8 cellular contexts compared by ENCODE assay signal in the genomic region with DNA sequence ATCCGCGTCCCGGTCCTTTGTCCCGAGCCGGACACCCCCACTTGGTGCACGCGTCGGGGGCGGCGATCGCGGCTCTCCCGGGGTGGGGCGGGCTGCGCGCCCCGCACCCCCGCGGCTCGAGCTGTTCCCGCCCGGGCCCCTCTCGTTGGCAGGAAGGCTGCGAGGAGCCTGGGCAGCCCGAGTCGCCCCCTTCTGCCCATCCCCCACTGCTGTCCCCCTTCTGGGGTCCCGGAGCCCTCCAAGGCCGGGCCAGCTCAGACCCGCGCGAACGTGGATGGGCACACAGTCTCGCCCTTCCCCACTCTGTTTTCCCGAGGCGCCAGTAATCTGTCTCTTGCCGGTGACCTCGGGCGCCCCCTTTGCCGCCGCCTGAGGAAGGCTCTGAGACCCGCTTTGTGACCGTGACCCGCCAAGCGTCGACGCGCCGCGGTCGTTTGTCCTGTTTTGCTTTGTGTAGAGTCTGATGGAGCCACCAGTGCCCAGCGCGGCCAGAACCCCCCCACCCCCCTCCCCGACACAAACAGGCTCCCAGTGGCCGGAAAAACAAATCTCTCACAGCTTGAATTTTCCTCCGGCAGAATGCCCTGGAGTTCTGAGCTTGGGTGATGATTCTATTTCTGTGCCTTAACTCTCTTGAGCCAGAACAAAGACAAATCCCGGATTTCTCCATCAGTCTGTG. TPM values are rescaled to one million over a fixed set of nuclear protein-coding genes. Genes with fewer than 3 reads are reported as not detected.
DNase-seq lines count a peak whose midpoint lies in the region; ATAC-seq and TF ChIP-seq lines count a peak whose summit lies in the region.

No MANE protein-coding gene starts in this region.

- no peak overlapping the region for H3K27ac Mint-ChIP-seq in CD4-positive, alpha-beta memory T cell
- peak overlapping the region; percentile 19 for H3K27ac Mint-ChIP-seq in activated CD8-positive, alpha-beta T cell treated with anti-CD3 and anti-CD28 coated beads for 36 hours
- peak overlapping the region; percentile 30 to 81 (median 78) for H3K27ac Mint-ChIP-seq in nephron

- DNase-seq in CD4-positive, alpha-beta memory T cell, result no peak
- DNase-seq in HT1080 (ENCODE audit: low read depth), result peak; percentile 25
- peak; percentile 29 for DNase-seq in activated CD8-positive, alpha-beta T cell treated with anti-CD3 and anti-CD28 coated beads for 36 hours
- DNase-seq in fibroblast of pulmonary artery (ENCODE audit: low read depth), result peak; percentile 28

- H3K27me3 ChIP-seq in CD4-positive, alpha-beta memory T cell (ENCODE audit: insufficient read depth, low read length), result no peaks in the 10 kb centered on the region

- H3K9me3 ChIP-seq in CD4-positive, alpha-beta memory T cell (ENCODE audit: control insufficient read depth in 1 of 2, low read length in 2 of 2), result no peaks in the 10 kb centered on the region

- H3K36me3 Mint-ChIP-seq in CD4-positive, alpha-beta memory T cell, result peaks cover 0 to 7% of the 10 kb centered on the region in 2 donors
- no peaks in the 10 kb centered on the region for H3K36me3 Mint-ChIP-seq in activated CD8-positive, alpha-beta T cell treated with anti-CD3 and anti-CD28 coated beads for 36 hours (ENCODE audit: low read depth)
- peaks cover 9% of the 10 kb centered on the region for H3K36me3 Mint-ChIP-seq in nephron (ENCODE audit: low read depth)

- peaks cover 9 to 33% (median 20%) of the 10 kb centered on the region in 4 donors for H3K4me1 Mint-ChIP-seq in CD4-positive, alpha-beta memory T cell
- H3K4me1 Mint-ChIP-seq in activated CD8-positive, alpha-beta T cell treated with anti-CD3 and anti-CD28 coated beads for 36 hours (ENCODE audit: low read depth), result peaks cover 11% of the 10 kb centered on the region
- peaks cover 35% of the 10 kb centered on the region for H3K4me1 Mint-ChIP-seq in nephron

- ATAC-seq in activated CD8-positive, alpha-beta T cell treated with anti-CD3 and anti-CD28 coated beads for 36 hours, result peak; percentile 50
- ATAC-seq in HG02759 (IDR thresholded peaks at IDR 0.05; ENCODE audit: unreplicated experiment), result no peak
- ATAC-seq in GM18517 (IDR thresholded peaks at IDR 0.05; ENCODE audit: unreplicated experiment), result no peak
- ATAC-seq in HG02970 (IDR thresholded peaks at IDR 0.05; ENCODE audit: low FRiP score, unreplicated experiment), result no peak

- peak overlapping the region in 1 of 2 donors; percentile 45 for H3K4me3 ChIP-seq in CD4-positive, alpha-beta memory T cell (ENCODE audit: low read length in 2 of 2)
- H3K4me3 ChIP-seq in fibroblast of pulmonary artery (replicated peaks; ENCODE audit: low read depth, low read length), result peak overlapping the region; percentile 61

- intact Hi-C loops in CD4-positive, alpha-beta memory T cell (cut with micrococcal nuclease), result no loop called here
- intact Hi-C loops in activated CD8-positive, alpha-beta T cell treated with anti-CD3 and anti-CD28 coated beads for 36 hours (cut with micrococcal nuclease), result no loop called here

- peaks cover 25 to 31% of the 10 kb centered on the region in 2 donors for H3K27me3 Mint-ChIP-seq in CD4-positive, alpha-beta memory T cell
- H3K27me3 Mint-ChIP-seq in activated CD8-positive, alpha-beta T cell treated with anti-CD3 and anti-CD28 coated beads for 36 hours, result peaks cover 52% of the 10 kb centered on the region
- peaks cover 40% of the 10 kb centered on the region for H3K27me3 Mint-ChIP-seq in nephron (ENCODE audit: low read depth)

- peaks cover 16% of the 10 kb centered on the region for H3K4me1 ChIP-seq in CD4-positive, alpha-beta memory T cell (ENCODE audit: insufficient read depth, low read length)

- no peaks in the 10 kb centered on the region for H3K9me3 Mint-ChIP-seq in CD4-positive, alpha-beta memory T cell
- no peaks in the 10 kb centered on the region for H3K9me3 Mint-ChIP-seq in activated CD8-positive, alpha-beta T cell treated with anti-CD3 and anti-CD28 coated beads for 36 hours
- no peaks in the 10 kb centered on the region for H3K9me3 Mint-ChIP-seq in nephron

- H3K36me3 ChIP-seq in CD4-positive, alpha-beta memory T cell (ENCODE audit: insufficient read depth, low read length), result no peaks in the 10 kb centered on the region

- CTCF ChIA-PET in CD4-positive, alpha-beta memory T cell (lab: Charles Lee; ENCODE audit: partially characterized antibody), result interaction anchor here (1.3 to 1.4 kb wide), 2 partner anchors 12 to 37 kb away, joined by 3 read pairs; no protein-coding TSS in a partner anchor
- CTCF ChIA-PET in activated CD8-positive, alpha-beta T cell treated with anti-CD3 and anti-CD28 coated beads for 36 hours (lab: Charles Lee), result interaction anchor here (1.2 kb wide), 1 partner anchor 18 kb away, joined by 4 read pairs; no protein-coding TSS in a partner anchor

- peak; percentile 27 for TF ChIP-seq CTCF in activated CD8-positive, alpha-beta T cell treated with anti-CD3 and anti-CD28 coated beads for 36 hours (IDR thresholded peaks at IDR 0.05)
- TF ChIP-seq CTCF in fibroblast of pulmonary artery (IDR thresholded peaks at IDR 0.05; ENCODE audit: low read length, missing control alignments) (no peak), nephron (IDR thresholded peaks at IDR 0.05; ENCODE audit: unreplicated experiment in 3 of 3) (peak in 1 of 3 experiments; percentile 17)

- POLR2A ChIA-PET in CD4-positive, alpha-beta memory T cell (lab: Charles Lee; ENCODE audit: partially characterized antibody), result interaction anchor here (2.2 kb wide), 1 partner anchor 12 kb away, joined by 17 read pairs; no protein-coding TSS in a partner anchor
- POLR2A ChIA-PET in activated CD8-positive, alpha-beta T cell treated with anti-CD3 and anti-CD28 coated beads for 36 hours (lab: Charles Lee), result interaction anchor here (1.0 kb wide), 1 partner anchor 8 kb away, joined by 3 read pairs; no protein-coding TSS in a partner anchor

- H3K27ac ChIP-seq in CD4-positive, alpha-beta memory T cell (ENCODE audit: low read depth, low read length), result no peak overlapping the region

- peak overlapping the region; percentile 74 to 88 (median 84) for H3K4me3 Mint-ChIP-seq in CD4-positive, alpha-beta memory T cell
- H3K4me3 Mint-ChIP-seq in activated CD8-positive, alpha-beta T cell treated with anti-CD3 and anti-CD28 coated beads for 36 hours, result peak overlapping the region; percentile 73
- H3K4me3 Mint-ChIP-seq in nephron, result peak overlapping the region; percentile 86 to 92 (median 91)

RNA-seq across cellular contexts. Expression of a gene that starts 0.6 kb away (rescaled TPM):
- total RNA-seq in CD4-positive, alpha-beta memory T cell, result 10 to 100 TPM; 18.2 to 20.6 TPM
- polyA plus RNA-seq in CD4-positive, alpha-beta memory T cell, result 1 to 10 TPM; 1.2 to 1.3 TPM
- 5.0 and 5.9 TPM in 2 replicates for total RNA-seq in HT1080 (2014; rRNA removed; shearing (Covaris generic))
- 6.1 and 7.5 TPM in 2 replicates for polyA plus RNA-seq in HT1080 (2015; cell fraction: cytosol; rRNA removed)
- polyA plus RNA-seq in HT1080 (2015; cell fraction: nucleus; rRNA removed), result 10.9 and 11.3 TPM in 2 replicates
- total RNA-seq in activated CD8-positive, alpha-beta T cell treated with anti-CD3 and anti-CD28 coated beads for 36 hours, result 1 to 10 TPM; 1.6 to 2.3 TPM

Comparison
In these comparisons a context has a peak if more than half of its experiments do, and no peak if none do; other contexts are left out.
1. DNase-seq: peak in HT1080 (single experiment), activated CD8-positive, alpha-beta T cell treated with anti-CD3 and anti-CD28 coated beads for 36 hours (single experiment) and fibroblast of pulmonary artery (single experiment); none in CD4-positive, alpha-beta memory T cell (0 of 5).
2. H3K27ac Mint-ChIP-seq: peak in activated CD8-positive, alpha-beta T cell treated with anti-CD3 and anti-CD28 coated beads for 36 hours (single experiment) and nephron (3 of 3); none in CD4-positive, alpha-beta memory T cell (0 of 7).
3. Peak in every context shown above with its lines, with median percentiles within 50 percentile points of each other: H3K4me3 Mint-ChIP-seq.